ENCODE assay signal across 33 cellular contexts in genomic region chr7:147861945-147862344, GRCh38.
DNase-seq lines count a peak whose midpoint lies in the region; ATAC-seq and TF ChIP-seq lines count a peak whose summit lies in the region.
"Had no signal": no experiment of that assay in that cellular context is flagged by ENCODE, and none has a peak within 500 bp of the region (broad histone marks: within the 10 kb centered on the region; RNA-seq: fewer than 3 reads in every experiment).

No MANE protein-coding gene starts in this region.

- H3K4me2 ChIP-seq in SK-N-SH = no peak overlapping the region
- H3K4me2 ChIP-seq: A549; BLaER1; BLaER1 treated with 17β-estradiol and CSF1 and Interleukin-3, amounts not matched to agents 10 nM and 100 nM had no signal

- H3K36me3 ChIP-seq in SK-N-SH (replicated peaks in 1 of 2; ENCODE audit: control insufficient read depth in 1 of 2, insufficient read depth in 2 of 2, low read length in 1 of 2) = no peaks in the 10 kb centered on the region
- H3K36me3 ChIP-seq: BE2C; BLaER1; BLaER1 treated with 17β-estradiol and CSF1 and Interleukin-3, amounts not matched to agents 10 nM and 100 nM had no signal

- no peaks in the 10 kb centered on the region for H3K9me3 ChIP-seq in SK-N-SH
- H3K9me3 ChIP-seq: A549, BE2C, BLaER1, Caco-2 had no signal

- H3K27me3 ChIP-seq in SK-N-SH (ENCODE audit: insufficient read depth) = no peaks in the 10 kb centered on the region
- H3K27me3 ChIP-seq: BE2C; BLaER1; BLaER1 treated with 17β-estradiol and CSF1 and Interleukin-3, amounts not matched to agents 10 nM and 100 nM had no signal

- DNase-seq in SK-N-DZ (ENCODE audit: low spot score) = peak; percentile 16
- no peak for DNase-seq in SK-N-SH
- DNase-seq in SW480 (ENCODE audit: low spot score) = peak; percentile 57
- no peak for DNase-seq in AG08395 (ENCODE audit: low spot score)
- no peak for DNase-seq in Kasumi-1 (lab: John Stamatoyannopoulos, UW)
- DNase-seq in NCI-H1092 (lab: John Stamatoyannopoulos, UW) = no peak
- no peak for DNase-seq in activated CD4-positive, alpha-beta T cell treated with anti-CD3 and anti-CD28 coated beads, Interleukin-2, amount 50 U/mL, for 48 hours
- DNase-seq: 8988T; ACHN; AML-193; BE2C; C1 segment of cervical spinal cord; Caco-2; Calu3; CD4-positive, alpha-beta memory T cell; CD4-positive, alpha-beta T cell; CD4-positive, CD25-positive, alpha-beta regulatory T cell; CD8-positive, alpha-beta memory T cell; CD8-positive, alpha-beta T cell; COR-L47; DMS 273 treated with DMSO at 0.1 percent for 48 hours; DMS153; DMS53; DMS79; DMS79 treated with DMSO at 0.1 percent for 48 hours; DND-41; EL had no signal

- TF ChIP-seq CTCF in SK-N-SH (IDR thresholded peaks at IDR 0.05) = no peak

- no peaks in the 10 kb centered on the region for H3K79me2 ChIP-seq in SK-N-SH (ENCODE audit: insufficient read depth)

- CTCF ChIA-PET in SK-N-SH (lab: Yijun Ruan, JAX) = interaction anchor here (1.0 kb wide), 1 partner anchor 10 kb away, joined by 3 read pairs; no protein-coding TSS in a partner anchor

- ATAC-seq in SK-N-SH treated with all-trans-retinoic acid at 6 μM for 48 hours = no peak
- ATAC-seq: A549; CD8-positive, alpha-beta T cell had no signal

- H3F3A ChIP-seq in SK-N-SH (replicated peaks; ENCODE audit: insufficient read depth) = peaks cover 28% of the 10 kb centered on the region

- POLR2A ChIA-PET in SK-N-SH (lab: Yijun Ruan, JAX) = no interaction called here

- no peaks in the 10 kb centered on the region for H4K20me1 ChIP-seq in SK-N-SH (ENCODE audit: insufficient read depth)
- H4K20me1 ChIP-seq: BLaER1; BLaER1 treated with 17β-estradiol and CSF1 and Interleukin-3, amounts not matched to agents 10 nM and 100 nM had no signal

- peak overlapping the region in 1 of 2 experiments; percentile 68; a peak in 1 of 4 replicates for H3K27ac ChIP-seq in SK-N-SH (ENCODE audit: low read depth in 2 of 2, low read length in 1 of 2)
- H3K27ac ChIP-seq: 22Rv1; A549; BLaER1; BLaER1 treated with 17β-estradiol and CSF1 and Interleukin-3, amounts not matched to agents 10 nM and 100 nM; C4-2B had no signal

- H3K4me1 ChIP-seq in SK-N-SH (ENCODE audit: control insufficient read depth in 1 of 2, insufficient read depth in 2 of 2, low read depth in 1 of 2, low read length in 1 of 2) = peaks cover 0 to 25% of the 10 kb centered on the region in 2 experiments; a peak in 2 of 4 replicates
- H3K4me1 ChIP-seq: A549; BE2C; BLaER1; BLaER1 treated with 17β-estradiol and CSF1 and Interleukin-3, amounts not matched to agents 10 nM and 100 nM; Caco-2 had no signal

- TF ChIP-seq RAD21 in SK-N-SH (IDR thresholded peaks at IDR 0.05; ENCODE audit: low read length) = no peak

- 52% methylated on average over 6 of the region's 6 CpGs for WGBS in SK-N-SH (ENCODE audit: low lambda C conversion rate)

- TF ChIP-seq EP300 in SK-N-SH (IDR thresholded peaks at IDR 0.05; ENCODE audit: borderline replicate concordance in 1 of 2, low read depth in 1 of 2, low read length in 1 of 2) = no peak

- no peak overlapping the region for H3K4me3 ChIP-seq in SK-N-SH (ENCODE audit: low read depth in 2 of 2, low read length in 1 of 2)
- H3K4me3 ChIP-seq: A549; BLaER1; BLaER1 treated with 17β-estradiol and CSF1 and Interleukin-3, amounts not matched to agents 10 nM and 100 nM had no signal

- no peak overlapping the region for H2AFZ ChIP-seq in SK-N-SH (ENCODE audit: low read depth)

- no peaks in the 10 kb centered on the region for H3K9me2 ChIP-seq in SK-N-SH

- H3K9ac ChIP-seq in SK-N-SH = no peak overlapping the region
- H3K9ac ChIP-seq: BLaER1; BLaER1 treated with 17β-estradiol and CSF1 and Interleukin-3, amounts not matched to agents 10 nM and 100 nM had no signal

TF ChIP-seq in SK-N-SH, 30 proteins besides CTCF, POLR2A, EP300 and RAD21:
- TF ChIP-seq PBX3 (IDR thresholded peaks at IDR 0.05) (peak; percentile 15; the same call in 1 of the 2 replicates), RFX5 (IDR thresholded peaks at IDR 0.05; ENCODE audit: low read length) (no peak)

TF ChIP-seq in SK-N-SH treated with all-trans-retinoic acid at 6 μM for 48 hours, 23 proteins besides CTCF, POLR2A, EP300 and RAD21:
- TF ChIP-seq ISL1 (CRISPR knock-in tag; IDR thresholded peaks at IDR 0.05) (peak; percentile 68), ESRRG (CRISPR knock-in tag; IDR thresholded peaks at IDR 0.05) (no peak), ARNTL (CRISPR knock-in tag; IDR thresholded peaks at IDR 0.05; ENCODE audit: borderline replicate concordance, low read depth) (no peak), CSDC2 (CRISPR knock-in tag; IDR thresholded peaks at IDR 0.05) (no peak), CREB5 (CRISPR knock-in tag; IDR thresholded peaks at IDR 0.05; ENCODE audit: low read depth) (no peak), ZNF565 (CRISPR knock-in tag; conservative IDR thresholded peaks at IDR 0.05; ENCODE audit: low read depth) (no peak), CSRNP3 (CRISPR knock-in tag; IDR thresholded peaks at IDR 0.05) (no peak), GLIS3 (CRISPR knock-in tag; IDR thresholded peaks at IDR 0.05) (no peak; the same call in 1 of the 2 replicates), PPARA (CRISPR knock-in tag; IDR thresholded peaks at IDR 0.05; ENCODE audit: borderline replicate concordance) (no peak), PATZ1 (CRISPR knock-in tag; IDR thresholded peaks at IDR 0.05; ENCODE audit: borderline replicate concordance) (peak; percentile 39; the same call in 1 of the 2 replicates), ZNF8 (CRISPR knock-in tag; IDR thresholded peaks at IDR 0.05) (no peak), ZNF70 (CRISPR knock-in tag; IDR thresholded peaks at IDR 0.05) (no peak), POU6F1 (CRISPR knock-in tag; IDR thresholded peaks at IDR 0.05; ENCODE audit: borderline replicate concordance, low read depth) (no peak)

Comparison
In these comparisons a context has a peak if more than half of its experiments do, and no peak if none do; other contexts are left out.
1. DNase-seq: peak in SK-N-DZ (single experiment) and SW480 (single experiment); none in SK-N-SH (single experiment), AG08395 (single experiment), Kasumi-1 (0 of 2), NCI-H1092 (single experiment) and activated CD4-positive, alpha-beta T cell treated with anti-CD3 and anti-CD28 coated beads, Interleukin-2, amount 50 U/mL, for 48 hours (0 of 2).